In the genomic region with DNA sequence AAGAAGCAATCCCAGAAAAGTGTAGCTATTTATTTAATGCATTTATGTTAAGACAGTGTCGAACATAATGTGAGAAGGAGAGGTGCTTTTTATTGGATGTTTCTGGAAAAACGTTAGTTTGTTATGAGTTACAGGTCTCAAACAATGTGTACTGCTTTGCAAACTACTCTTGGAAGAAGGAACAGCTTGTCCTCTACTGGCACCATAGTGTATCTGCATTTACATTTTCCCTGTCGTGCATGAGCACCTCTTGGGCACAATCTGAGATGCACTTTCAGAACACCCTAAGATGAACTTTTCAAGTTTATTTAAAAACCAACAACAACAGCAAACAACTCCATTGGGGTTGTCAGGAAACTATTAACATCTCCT, we compare ENCODE assay signal across 8 cellular contexts. TPM values are rescaled to one million over a fixed set of nuclear protein-coding genes. Genes with fewer than 3 reads are reported as not detected.
DNase-seq lines count a peak whose midpoint lies in the region; ATAC-seq and TF ChIP-seq lines count a peak whose summit lies in the region.

No MANE protein-coding gene starts in this region.

- H3K9me3 ChIP-seq in right atrium auricular region = no peaks in the 10 kb centered on the region
- H3K9me3 ChIP-seq in RWPE2 (ENCODE audit: severe bottlenecking) = no peaks in the 10 kb centered on the region
- H3K9me3 ChIP-seq in heart right ventricle = no peaks in the 10 kb centered on the region
- H3K9me3 ChIP-seq in upper lobe of left lung = no peaks in the 10 kb centered on the region
- H3K9me3 ChIP-seq in CD4-positive, alpha-beta memory T cell (ENCODE audit: control insufficient read depth in 1 of 2, low read length in 2 of 2) = no peaks in the 10 kb centered on the region

- H3K27me3 Mint-ChIP-seq in CD4-positive, alpha-beta memory T cell = no peaks in the 10 kb centered on the region
- no peaks in the 10 kb centered on the region for H3K27me3 Mint-ChIP-seq in activated T-helper 17 cell treated with anti-CD3 and anti-CD28 coated beads, Interleukin-2, amount 50 U/mL, for 72 hours

- no peak overlapping the region for H3K27ac Mint-ChIP-seq in CD4-positive, alpha-beta memory T cell
- H3K27ac Mint-ChIP-seq in activated T-helper 17 cell treated with anti-CD3 and anti-CD28 coated beads, Interleukin-2, amount 50 U/mL, for 72 hours = no peak overlapping the region

- TF ChIP-seq EP300 in upper lobe of left lung (IDR thresholded peaks at IDR 0.05) = no peak

- peaks cover 0 to 6% (median 2%) of the 10 kb centered on the region in 4 donors for H3K4me1 Mint-ChIP-seq in CD4-positive, alpha-beta memory T cell
- H3K4me1 Mint-ChIP-seq in activated T-helper 17 cell treated with anti-CD3 and anti-CD28 coated beads, Interleukin-2, amount 50 U/mL, for 72 hours = no peaks in the 10 kb centered on the region

- DNase-seq in Right ventricle myocardium superior (no peak), right atrium auricular region (ENCODE audit: low spot score) (no peak), RWPE2 (ENCODE audit: low spot score) (no peak), heart right ventricle (no peak), upper lobe of left lung (no peak)
- no peak for DNase-seq in CD4-positive, alpha-beta memory T cell

- H3K27ac ChIP-seq in right atrium auricular region (no peak overlapping the region), RWPE2 (ENCODE audit: poor library complexity, severe bottlenecking) (no peak overlapping the region), heart right ventricle (no peak overlapping the region), upper lobe of left lung (no peak overlapping the region)
- H3K27ac ChIP-seq in CD4-positive, alpha-beta memory T cell (ENCODE audit: low read depth, low read length) = no peak overlapping the region

- peaks cover 26 to 29% of the 10 kb centered on the region in 2 donors for H3K36me3 Mint-ChIP-seq in CD4-positive, alpha-beta memory T cell
- peaks cover 49% of the 10 kb centered on the region for H3K36me3 Mint-ChIP-seq in activated T-helper 17 cell treated with anti-CD3 and anti-CD28 coated beads, Interleukin-2, amount 50 U/mL, for 72 hours (ENCODE audit: low read depth)

- no peaks in the 10 kb centered on the region for H3K9me3 Mint-ChIP-seq in CD4-positive, alpha-beta memory T cell
- H3K9me3 Mint-ChIP-seq in activated T-helper 17 cell treated with anti-CD3 and anti-CD28 coated beads, Interleukin-2, amount 50 U/mL, for 72 hours = no peaks in the 10 kb centered on the region

- intact Hi-C loops in Right ventricle myocardium superior (cut with DNase I) = no loop called here
- intact Hi-C loops in heart right ventricle (cut with DNase I) = loop anchor here in 1 of 10 donors (2.0 to 10.0 kb wide), 2 partner anchors 105 to 209 kb away; partner anchors contain the start of gene CREB1
- intact Hi-C loops in CD4-positive, alpha-beta memory T cell (cut with micrococcal nuclease) = no loop called here

- H3K4me3 ChIP-seq in right atrium auricular region = no peak overlapping the region
- no peak overlapping the region for H3K4me3 ChIP-seq in RWPE2 (ENCODE audit: severe bottlenecking)
- no peak overlapping the region for H3K4me3 ChIP-seq in heart right ventricle
- H3K4me3 ChIP-seq in upper lobe of left lung = no peak overlapping the region
- no peak overlapping the region for H3K4me3 ChIP-seq in CD4-positive, alpha-beta memory T cell (ENCODE audit: low read length in 2 of 2)

- CTCF ChIA-PET in CD4-positive, alpha-beta memory T cell (lab: Charles Lee; ENCODE audit: partially characterized antibody) = interaction anchor here (1.2 to 1.3 kb wide), 2 partner anchors 15 to 108 kb away, joined by 3 to 4 read pairs; no protein-coding TSS in a partner anchor

- WGBS in heart right ventricle, 2 donors = 37 to 41% methylated on average over 3 of the region's 3 CpGs
- 35% methylated on average over 3 of the region's 3 CpGs for WGBS in upper lobe of left lung, 2 donors

- H3K36me3 ChIP-seq in right atrium auricular region (no peaks in the 10 kb centered on the region), RWPE2 (ENCODE audit: low read depth) (peaks cover 32% of the 10 kb centered on the region), heart right ventricle (peaks cover 0 to 71% (median 4%) of the 10 kb centered on the region in 9 donors), upper lobe of left lung (peaks cover 0 to 20% (median 1%) of the 10 kb centered on the region in 4 donors)
- H3K36me3 ChIP-seq in CD4-positive, alpha-beta memory T cell (ENCODE audit: insufficient read depth, low read length) = no peaks in the 10 kb centered on the region

- H3K27me3 ChIP-seq in right atrium auricular region (no peaks in the 10 kb centered on the region), RWPE2 (ENCODE audit: insufficient read depth, poor library complexity, severe bottlenecking) (no peaks in the 10 kb centered on the region), heart right ventricle (no peaks in the 10 kb centered on the region), upper lobe of left lung (no peaks in the 10 kb centered on the region)
- no peaks in the 10 kb centered on the region for H3K27me3 ChIP-seq in CD4-positive, alpha-beta memory T cell (ENCODE audit: insufficient read depth, low read length)

- H3K4me3 Mint-ChIP-seq in CD4-positive, alpha-beta memory T cell = no peak overlapping the region
- no peak overlapping the region for H3K4me3 Mint-ChIP-seq in activated T-helper 17 cell treated with anti-CD3 and anti-CD28 coated beads, Interleukin-2, amount 50 U/mL, for 72 hours

- TF ChIP-seq CTCF in right atrium auricular region (IDR thresholded peaks at IDR 0.05) (peak in 1 of 2 donors; percentile 52), RWPE2 (IDR thresholded peaks at IDR 0.05; ENCODE audit: poor library complexity, severe bottlenecking) (peak; percentile 72), heart right ventricle (IDR thresholded peaks at IDR 0.05) (peak in 8 of 9 donors; percentile 10 to 64 (median 42)), upper lobe of left lung (IDR thresholded peaks at IDR 0.05) (peak in 5 of 6 experiments; percentile 20 to 51 (median 49))

- ATAC-seq in Right ventricle myocardium superior (ENCODE audit: poor library complexity) = peak; percentile 78
- peak; percentile 61; the same call in 1 of the 3 replicates for ATAC-seq in RWPE2 (ENCODE audit: low read depth)
- ATAC-seq in heart right ventricle = peak in 3 of 8 donors; percentile 52 to 74 (median 74)
- ATAC-seq in upper lobe of left lung (ENCODE audit: low FRiP score in 2 of 2) = no peak
- no peak for ATAC-seq in HG03280 (IDR thresholded peaks at IDR 0.05; ENCODE audit: unreplicated experiment)
- no peak for ATAC-seq in activated T-helper 17 cell treated with anti-CD3 and anti-CD28 coated beads, Interleukin-2, amount 50 U/mL, for 72 hours (replicated peaks)

- POLR2A ChIA-PET in CD4-positive, alpha-beta memory T cell (lab: Charles Lee; ENCODE audit: partially characterized antibody) = interaction anchor here (0.6 kb wide), 1 partner anchor 289 kb away, joined by 3 read pairs; no protein-coding TSS in a partner anchor

- H3K4me1 ChIP-seq in right atrium auricular region (no peaks in the 10 kb centered on the region), RWPE2 (ENCODE audit: insufficient read depth, poor library complexity, severe bottlenecking) (no peaks in the 10 kb centered on the region), heart right ventricle (no peaks in the 10 kb centered on the region), upper lobe of left lung (no peaks in the 10 kb centered on the region)
- no peaks in the 10 kb centered on the region for H3K4me1 ChIP-seq in CD4-positive, alpha-beta memory T cell (ENCODE audit: insufficient read depth, low read length)

- TF ChIP-seq POLR2A in upper lobe of left lung (IDR thresholded peaks at IDR 0.05) = no peak

RNA-seq across cellular contexts. Expression of gene CCNYL1, which starts 22.8 kb away (rescaled TPM):
- total RNA-seq in Right ventricle myocardium superior = 8.9 TPM
- total RNA-seq in right atrium auricular region = 10 to 100 TPM in 1 of 2 donors, 1 to 10 TPM in 1; 6.2 to 10.2 TPM
- total RNA-seq in heart right ventricle = 10 to 100 TPM in 5 of 10 donors, 1 to 10 TPM in 5; 5.6 to 16.1 (median 9.7) TPM
- polyA plus RNA-seq in heart right ventricle = 1 to 10 TPM; 3.6 to 5.7 TPM
- total RNA-seq in upper lobe of left lung = 10 to 100 TPM; 10.9 to 27.0 (median 19.2) TPM
- total RNA-seq in CD4-positive, alpha-beta memory T cell = 10 to 100 TPM in 1 of 2 experiments, 1 to 10 TPM in 1; 9.7 to 10.5 TPM
- polyA plus RNA-seq in CD4-positive, alpha-beta memory T cell = 1 to 10 TPM in 1 of 2 donors, under 1 TPM in 1; 1.00 to 2.3 TPM
- 1 to 10 TPM; 3.4 to 6.8 TPM for total RNA-seq in activated T-helper 17 cell treated with anti-CD3 and anti-CD28 coated beads, Interleukin-2, amount 50 U/mL, for 72 hours

RNA-seq across cellular contexts. Expression of gene FZD5, which starts 35.5 kb away (rescaled TPM):
- total RNA-seq in Right ventricle myocardium superior (4.1 TPM), right atrium auricular region (1 to 10 TPM; 3.4 to 6.4 TPM), heart right ventricle (1 to 10 TPM; 3.0 to 5.7 (median 5.0) TPM), upper lobe of left lung (10 to 100 TPM; 30.5 to 69.2 (median 43.7) TPM)
- 1 to 10 TPM; 1.0 to 1.9 TPM for polyA plus RNA-seq in heart right ventricle
- under 1 TPM; 0.33 to 0.38 TPM for total RNA-seq in CD4-positive, alpha-beta memory T cell
- under 1 TPM in 1 of 2 donors, not detected in 1; 0.04 TPM for polyA plus RNA-seq in CD4-positive, alpha-beta memory T cell
- 1 to 10 TPM in 1 of 2 donors, under 1 TPM in 1; 0.54 to 1.2 TPM for total RNA-seq in activated T-helper 17 cell treated with anti-CD3 and anti-CD28 coated beads, Interleukin-2, amount 50 U/mL, for 72 hours

Comparison
In these comparisons a context has a peak if more than half of its experiments do, and no peak if none do; other contexts are left out.
1. ATAC-seq: peak in Right ventricle myocardium superior (single experiment) and RWPE2 (single experiment); none in upper lobe of left lung (0 of 2), HG03280 (single experiment) and activated T-helper 17 cell treated with anti-CD3 and anti-CD28 coated beads, Interleukin-2, amount 50 U/mL, for 72 hours (single experiment).